ENCODE assay signal across 9 cellular contexts in the genomic region with DNA sequence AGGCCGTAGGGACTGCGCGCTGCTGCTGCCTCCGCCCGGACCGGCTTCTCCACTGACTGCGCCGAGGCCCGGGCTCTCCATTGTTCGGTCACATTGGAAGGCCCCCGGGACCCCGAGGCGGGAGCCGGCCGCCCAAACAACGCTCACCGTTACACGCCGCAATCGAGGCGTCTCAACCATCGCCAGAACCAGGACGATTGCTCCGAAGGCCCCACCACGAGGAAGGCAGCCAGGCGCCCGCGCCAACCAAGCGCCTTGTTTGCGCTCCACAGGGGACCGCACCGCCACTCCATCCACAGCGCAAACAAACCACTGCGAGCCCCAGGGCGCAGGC. TPM values are rescaled to one million over a fixed set of nuclear protein-coding genes. Genes with fewer than 3 reads are reported as not detected.
DNase-seq lines count a peak whose midpoint lies in the region; ATAC-seq and TF ChIP-seq lines count a peak whose summit lies in the region.
"Had no signal": no experiment of that assay in that cellular context is flagged by ENCODE, and none has a peak within 500 bp of the region (broad histone marks: within the 10 kb centered on the region; RNA-seq: fewer than 3 reads in every experiment).

No MANE protein-coding gene starts in this region.

- POLR2A ChIA-PET in activated CD4-positive, alpha-beta T cell treated with anti-CD3 and anti-CD28 coated beads for 36 hours (lab: Charles Lee) = no interaction called here
- POLR2A ChIA-PET in activated CD4-positive, alpha-beta memory T cell treated with anti-CD3 and anti-CD28 coated beads, Interleukin-2, amount 10 ng/mL, durations not matched to agents 7 days and 5 days (lab: Charles Lee) = interaction anchor here (1.2 to 1.5 kb wide), 4 partner anchors 40 to 306 kb away, joined by 3 to 7 read pairs (median 3); no protein-coding TSS in a partner anchor

- peak overlapping the region; percentile 88 for H3K27ac ChIP-seq in cardiac muscle cell

- peak; percentile 14 for ATAC-seq in activated CD4-positive, alpha-beta T cell treated with anti-CD3 and anti-CD28 coated beads for 36 hours

- H3K4me3 ChIP-seq in cardiac muscle cell (peak overlapping the region; percentile 58), skeletal muscle cell (ENCODE audit: low read depth, low read length) (peak overlapping the region; percentile 92)

- CTCF ChIA-PET in activated CD4-positive, alpha-beta T cell treated with anti-CD3 and anti-CD28 coated beads for 36 hours (lab: Charles Lee) = interaction anchor here (0.9 kb wide), 1 partner anchor 14 kb away, joined by 3 read pairs; no protein-coding TSS in a partner anchor
- CTCF ChIA-PET in activated CD4-positive, alpha-beta memory T cell treated with anti-CD3 and anti-CD28 coated beads, Interleukin-2, amount 10 ng/mL, durations not matched to agents 7 days and 5 days (lab: Charles Lee) = interaction anchor here (2.9 to 14.1 kb wide), 2 partner anchors 248 to 307 kb away, joined by 15 to 261 read pairs; no protein-coding TSS in a partner anchor

- H3K27me3 ChIP-seq in cardiac muscle cell = peaks cover 3% of the 10 kb centered on the region

- H3K9me3 ChIP-seq in cardiac muscle cell (ENCODE audit: low read depth) = no peaks in the 10 kb centered on the region

- H3K4me3 Mint-ChIP-seq in activated CD4-positive, alpha-beta T cell treated with anti-CD3 and anti-CD28 coated beads for 36 hours = peak overlapping the region; percentile 86
- H3K4me3 Mint-ChIP-seq in activated CD4-positive, alpha-beta memory T cell treated with anti-CD3 and anti-CD28 coated beads, Interleukin-2, amount 10 ng/mL, durations not matched to agents 7 days and 5 days = peak overlapping the region; percentile 96

- no peak for TF ChIP-seq CTCF in cardiac muscle cell (IDR thresholded peaks at IDR 0.05; ENCODE audit: low read depth, low read length)

- peaks cover 27% of the 10 kb centered on the region for H3K36me3 ChIP-seq in cardiac muscle cell

- H3K4me1 ChIP-seq in cardiac muscle cell (ENCODE audit: low read depth) = no peaks in the 10 kb centered on the region

- no peaks in the 10 kb centered on the region for H3K9me3 Mint-ChIP-seq in activated CD4-positive, alpha-beta T cell treated with anti-CD3 and anti-CD28 coated beads for 36 hours (ENCODE audit: low read depth)
- H3K9me3 Mint-ChIP-seq in activated CD4-positive, alpha-beta memory T cell treated with anti-CD3 and anti-CD28 coated beads, Interleukin-2, amount 10 ng/mL, durations not matched to agents 7 days and 5 days = no peaks in the 10 kb centered on the region

- peaks cover 20% of the 10 kb centered on the region for H3K4me1 Mint-ChIP-seq in activated CD4-positive, alpha-beta T cell treated with anti-CD3 and anti-CD28 coated beads for 36 hours
- H3K4me1 Mint-ChIP-seq in activated CD4-positive, alpha-beta memory T cell treated with anti-CD3 and anti-CD28 coated beads, Interleukin-2, amount 10 ng/mL, durations not matched to agents 7 days and 5 days = peaks cover 36% of the 10 kb centered on the region

- peak overlapping the region; percentile 80 for H3K27ac Mint-ChIP-seq in activated CD4-positive, alpha-beta T cell treated with anti-CD3 and anti-CD28 coated beads for 36 hours
- H3K27ac Mint-ChIP-seq in activated CD4-positive, alpha-beta memory T cell treated with anti-CD3 and anti-CD28 coated beads, Interleukin-2, amount 10 ng/mL, durations not matched to agents 7 days and 5 days = peak overlapping the region; percentile 83

- H3K27me3 Mint-ChIP-seq in activated CD4-positive, alpha-beta T cell treated with anti-CD3 and anti-CD28 coated beads for 36 hours = peaks cover 13% of the 10 kb centered on the region
- peaks cover 30% of the 10 kb centered on the region for H3K27me3 Mint-ChIP-seq in activated CD4-positive, alpha-beta memory T cell treated with anti-CD3 and anti-CD28 coated beads, Interleukin-2, amount 10 ng/mL, durations not matched to agents 7 days and 5 days

- H3K36me3 Mint-ChIP-seq in activated CD4-positive, alpha-beta T cell treated with anti-CD3 and anti-CD28 coated beads for 36 hours (ENCODE audit: low read depth) = peaks cover 30% of the 10 kb centered on the region
- peaks cover 56% of the 10 kb centered on the region for H3K36me3 Mint-ChIP-seq in activated CD4-positive, alpha-beta memory T cell treated with anti-CD3 and anti-CD28 coated beads, Interleukin-2, amount 10 ng/mL, durations not matched to agents 7 days and 5 days (ENCODE audit: low read depth)

- no peak for DNase-seq in activated CD4-positive, alpha-beta T cell treated with anti-CD3 and anti-CD28 coated beads for 36 hours
- DNase-seq in activated CD4-positive, alpha-beta T cell treated with anti-CD3 and anti-CD28 coated beads for 48 hours = no peak
- no peak for DNase-seq in activated CD4-positive, alpha-beta memory T cell treated with anti-CD3 and anti-CD28 coated beads, Interleukin-2, amount 10 ng/mL, durations not matched to agents 7 days and 5 days
- DNase-seq in cardiac muscle cell (ENCODE audit: low read depth in 1 of 2, low spot score in 1 of 2) (no peak), skeletal muscle cell (ENCODE audit: low read depth) (no peak), SHP77 treated with DMSO at 0.1 percent for 48 hours (lab: John Stamatoyannopoulos, UW) (no peak), OCI-M1 (lab: John Stamatoyannopoulos, UW) (no peak)
- no peak for DNase-seq in central memory CD4-positive, alpha-beta T cell

- intact Hi-C loops in activated CD4-positive, alpha-beta T cell treated with anti-CD3 and anti-CD28 coated beads for 36 hours (cut with DNase I, micrococcal nuclease) = loop anchor here (1.0 to 5.0 kb wide), 5 partner anchors 89 to 1081 kb away; partner anchors contain the start of gene SMG7 (in 1 of the 2)

RNA-seq across cellular contexts. Expression of gene GLUL, which starts 0.6 kb away (rescaled TPM):
- 10 to 100 TPM; 63.5 to 87.5 TPM for total RNA-seq in activated CD4-positive, alpha-beta T cell treated with anti-CD3 and anti-CD28 coated beads for 36 hours
- total RNA-seq in activated CD4-positive, alpha-beta memory T cell treated with anti-CD3 and anti-CD28 coated beads, Interleukin-2, amount 10 ng/mL, durations not matched to agents 7 days and 5 days = 100 to 1,000 TPM; 227 to 228 TPM
- 152 and 166 TPM in 2 replicates for total RNA-seq in cardiac muscle cell
- 132 and 170 TPM in 2 replicates for polyA plus RNA-seq in cardiac muscle cell

RNA-seq across cellular contexts. Expression of gene TEDDM1, which starts 9.5 kb away (rescaled TPM):
- total RNA-seq in activated CD4-positive, alpha-beta T cell treated with anti-CD3 and anti-CD28 coated beads for 36 hours = not detected
- total RNA-seq in activated CD4-positive, alpha-beta memory T cell treated with anti-CD3 and anti-CD28 coated beads, Interleukin-2, amount 10 ng/mL, durations not matched to agents 7 days and 5 days = not detected
- not detected in 2 replicates for total RNA-seq in cardiac muscle cell
- polyA plus RNA-seq in cardiac muscle cell = not detected in 2 replicates
- total RNA-seq: Daoy had no signal

RNA-seq across cellular contexts. Expression of gene RGSL1, which starts 59.0 kb away (rescaled TPM):
- total RNA-seq in activated CD4-positive, alpha-beta T cell treated with anti-CD3 and anti-CD28 coated beads for 36 hours = not detected
- not detected for total RNA-seq in activated CD4-positive, alpha-beta memory T cell treated with anti-CD3 and anti-CD28 coated beads, Interleukin-2, amount 10 ng/mL, durations not matched to agents 7 days and 5 days
- total RNA-seq in cardiac muscle cell = not detected in 2 replicates
- polyA plus RNA-seq in cardiac muscle cell = not detected in 2 replicates
- total RNA-seq: Daoy had no signal
